2 cellular contexts compared by ENCODE assay signal in genomic region chr17:63022567-63022966, GRCh38.
TF ChIP-seq lines count a peak whose summit lies in the region.

No MANE protein-coding gene starts in this region.

TF ChIP-seq in A549, 52 proteins besides CTCF, POLR2A, EP300 and RAD21 (continued from another document):
- TF ChIP-seq PHF8 (IDR thresholded peaks at IDR 0.05; ENCODE audit: borderline replicate concordance, low read depth) (no peak), CHD2 (IDR thresholded peaks at IDR 0.05; ENCODE audit: low read length, partially characterized antibody) (no peak)

TF ChIP-seq in K562, 482 proteins besides CTCF, POLR2A, EP300 and RAD21 (continued from another document):
- TF ChIP-seq CREB5 (CRISPR knock-in tag; IDR thresholded peaks at IDR 0.05) (no peak), ZFP36 (IDR thresholded peaks at IDR 0.05; ENCODE audit: low read depth, low read length, partially characterized antibody) (peak; percentile 37), ZBTB12 (CRISPR knock-in tag; IDR thresholded peaks at IDR 0.05) (no peak), ZNF184 (CRISPR knock-in tag; IDR thresholded peaks at IDR 0.05) (no peak), UBTF (IDR thresholded peaks at IDR 0.05; ENCODE audit: borderline replicate concordance in 1 of 2, low read depth in 2 of 2, low read length in 2 of 2) (no peak), GMEB1 (CRISPR knock-in tag; IDR thresholded peaks at IDR 0.05) (no peak), MBD1 (CRISPR knock-in tag; IDR thresholded peaks at IDR 0.05) (no peak)
